8 cellular contexts compared by ENCODE assay signal in the genomic region with DNA sequence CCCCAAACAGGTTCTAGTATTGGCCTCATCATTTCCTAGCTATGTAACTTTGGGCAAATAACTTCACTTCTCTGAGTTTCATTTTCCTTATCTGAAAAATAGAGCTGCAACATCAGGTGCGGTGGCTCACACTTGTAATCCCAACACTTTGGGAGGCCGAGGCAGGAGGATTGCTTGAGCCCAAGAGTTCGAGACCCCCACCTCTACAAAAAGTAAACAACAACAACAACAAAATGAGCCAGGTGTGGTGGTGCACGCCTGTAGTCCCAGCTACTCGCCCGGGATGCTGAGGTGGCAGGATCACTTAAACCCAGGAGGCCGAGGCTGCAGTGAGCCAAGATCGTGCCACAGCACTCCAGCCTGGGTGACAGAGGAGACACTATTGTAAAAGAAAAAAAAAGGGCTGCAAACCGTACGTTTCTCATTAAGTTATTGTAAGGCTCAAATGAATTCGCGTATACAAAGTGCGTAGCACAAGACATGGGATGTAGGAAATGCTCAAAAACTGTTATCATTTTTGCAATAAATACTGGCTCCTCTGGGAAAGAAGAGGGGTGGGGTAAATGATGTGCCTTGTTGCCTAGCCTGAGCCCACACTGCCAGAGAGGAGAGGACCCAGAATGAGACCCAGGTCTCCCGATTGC. TPM values are rescaled to one million over a fixed set of nuclear protein-coding genes. Genes with fewer than 3 reads are reported as not detected.
DNase-seq lines count a peak whose midpoint lies in the region; TF ChIP-seq lines count a peak whose summit lies in the region.

No MANE protein-coding gene starts in this region.

- peak overlapping the region; percentile 90 for H3K27ac Mint-ChIP-seq in activated naive CD4-positive, alpha-beta T cell treated with anti-CD3 and anti-CD28 coated beads, Interleukin-2, amount 10 ng/mL, durations not matched to agents 7 days and 5 days
- H3K27ac Mint-ChIP-seq in MCF 10A (ENCODE audit: low read depth, unreplicated experiment) (no peak overlapping the region), mesothelial cell of epicardium (no peak overlapping the region)

- WGBS in urinary bladder = 71% methylated on average over 14 of the region's 14 CpGs

- H3K36me3 Mint-ChIP-seq in activated naive CD4-positive, alpha-beta T cell treated with anti-CD3 and anti-CD28 coated beads, Interleukin-2, amount 10 ng/mL, durations not matched to agents 7 days and 5 days = peaks cover 13% of the 10 kb centered on the region
- H3K36me3 Mint-ChIP-seq in MCF 10A (ENCODE audit: insufficient read depth, unreplicated experiment) (peaks cover 27% of the 10 kb centered on the region), mesothelial cell of epicardium (no peaks in the 10 kb centered on the region)

- H3K4me1 ChIP-seq in urinary bladder (ENCODE audit: insufficient read depth) = no peaks in the 10 kb centered on the region

- peaks cover 50% of the 10 kb centered on the region for H3K4me1 Mint-ChIP-seq in activated naive CD4-positive, alpha-beta T cell treated with anti-CD3 and anti-CD28 coated beads, Interleukin-2, amount 10 ng/mL, durations not matched to agents 7 days and 5 days
- H3K4me1 Mint-ChIP-seq in MCF 10A (ENCODE audit: insufficient read depth, unreplicated experiment) = peaks cover 26% of the 10 kb centered on the region
- peaks cover 24% of the 10 kb centered on the region for H3K4me1 Mint-ChIP-seq in mesothelial cell of epicardium

- H3K9me3 Mint-ChIP-seq in activated naive CD4-positive, alpha-beta T cell treated with anti-CD3 and anti-CD28 coated beads, Interleukin-2, amount 10 ng/mL, durations not matched to agents 7 days and 5 days = no peaks in the 10 kb centered on the region
- H3K9me3 Mint-ChIP-seq in MCF 10A (ENCODE audit: unreplicated experiment) (no peaks in the 10 kb centered on the region), mesothelial cell of epicardium (no peaks in the 10 kb centered on the region)

- peak overlapping the region; percentile 89 for H3K4me3 ChIP-seq in urinary bladder (ENCODE audit: low read depth, low read length)

- POLR2A ChIA-PET in MCF 10A (lab: Yijun Ruan, JAX) = interaction anchor here (0.6 to 1.9 kb wide), 14 partner anchors 8 to 1552 kb away, joined by 3 to 15 read pairs (median 4); partner anchors contain the start of genes ANKRD13A and ARPC3

- TF ChIP-seq CTCF in MCF 10A (IDR thresholded peaks at IDR 0.05; ENCODE audit: unreplicated experiment) (no peak), mesothelial cell of epicardium (IDR thresholded peaks at IDR 0.05; ENCODE audit: unreplicated experiment) (no peak)

- H3K36me3 ChIP-seq in urinary bladder (ENCODE audit: insufficient read depth) = peaks cover 2% of the 10 kb centered on the region

- no peak overlapping the region for H3K27ac ChIP-seq in urinary bladder (ENCODE audit: low read depth)

- CTCF ChIA-PET in activated naive CD4-positive, alpha-beta T cell treated with anti-CD3 and anti-CD28 coated beads, Interleukin-2, amount 10 ng/mL, durations not matched to agents 7 days and 5 days (lab: Charles Lee) = interaction anchor here (1.4 kb wide), 1 partner anchor 32 kb away, joined by 4 read pairs; no protein-coding TSS in a partner anchor
- CTCF ChIA-PET in MCF 10A (lab: Yijun Ruan, JAX) = interaction anchor here (0.9 kb wide), 1 partner anchor 19 kb away, joined by 4 read pairs; no protein-coding TSS in a partner anchor

- no TSS peak for BruUV-seq in MCF 10A (replicated peaks; lab: Mats Ljungman, UMichigan)

- intact Hi-C loops in MCF 10A (cut with micrococcal nuclease) = no loop called here

- H3K27me3 Mint-ChIP-seq in activated naive CD4-positive, alpha-beta T cell treated with anti-CD3 and anti-CD28 coated beads, Interleukin-2, amount 10 ng/mL, durations not matched to agents 7 days and 5 days = no peaks in the 10 kb centered on the region
- H3K27me3 Mint-ChIP-seq in MCF 10A (ENCODE audit: insufficient read depth, unreplicated experiment) = no peaks in the 10 kb centered on the region
- no peaks in the 10 kb centered on the region for H3K27me3 Mint-ChIP-seq in mesothelial cell of epicardium (ENCODE audit: low read depth)

- peak overlapping the region; percentile 81 for H3K4me3 Mint-ChIP-seq in activated naive CD4-positive, alpha-beta T cell treated with anti-CD3 and anti-CD28 coated beads, Interleukin-2, amount 10 ng/mL, durations not matched to agents 7 days and 5 days
- H3K4me3 Mint-ChIP-seq in MCF 10A (ENCODE audit: unreplicated experiment) (peak overlapping the region; percentile 98), mesothelial cell of epicardium (peak overlapping the region; percentile 80)

- no peak for DNase-seq in activated naive CD4-positive, alpha-beta T cell treated with anti-CD3 and anti-CD28 coated beads, Interleukin-2, amount 10 ng/mL, durations not matched to agents 7 days and 5 days
- DNase-seq in activated naive CD4-positive, alpha-beta T cell treated with Interleukin-2 at 50 U/mL for 16 hours = no peak
- no peak for DNase-seq in MCF 10A (ENCODE audit: unreplicated experiment)
- DNase-seq in mesothelial cell of epicardium (ENCODE audit: low spot score in 2 of 2, unreplicated experiment in 2 of 2) = no peak
- no peak for DNase-seq in NCI-H1092 (lab: John Stamatoyannopoulos, UW)
- DNase-seq in hippocampal formation (lab: John Stamatoyannopoulos, UW) = no peak
- no peak for DNase-seq in DMS153 (lab: John Stamatoyannopoulos, UW)

RNA-seq across cellular contexts. Expression of gene C12orf76, which starts 0.9 kb away (rescaled TPM):
- total RNA-seq in MCF 10A (2022) = 7.3 and 13.4 TPM in 2 replicates
- total RNA-seq in mesothelial cell of epicardium = 21.7 to 22.2 TPM (median 21.8 TPM) in 3 replicates
- 21.1 TPM for total RNA-seq in urinary bladder
- polyA plus RNA-seq in urinary bladder = 14.7 TPM

RNA-seq across cellular contexts. Expression of gene ANKRD13A, which starts 48.2 kb away (rescaled TPM):
- 26.1 and 32.5 TPM in 2 replicates for total RNA-seq in MCF 10A (2022)
- 25.1 to 28.1 TPM (median 27.6 TPM) in 3 replicates for total RNA-seq in mesothelial cell of epicardium
- 63.4 TPM for total RNA-seq in urinary bladder
- 40.4 TPM for polyA plus RNA-seq in urinary bladder

RNA-seq across cellular contexts. Expression of gene GIT2, which starts 51.3 kb away (rescaled TPM):
- total RNA-seq in MCF 10A (2022) = 30.0 and 30.9 TPM in 2 replicates
- 41.3 to 42.7 TPM (median 42.6 TPM) in 3 replicates for total RNA-seq in mesothelial cell of epicardium
- total RNA-seq in urinary bladder = 66.0 TPM
- polyA plus RNA-seq in urinary bladder = 23.0 TPM
